33 cellular contexts compared by ENCODE assay signal in the genomic region with DNA sequence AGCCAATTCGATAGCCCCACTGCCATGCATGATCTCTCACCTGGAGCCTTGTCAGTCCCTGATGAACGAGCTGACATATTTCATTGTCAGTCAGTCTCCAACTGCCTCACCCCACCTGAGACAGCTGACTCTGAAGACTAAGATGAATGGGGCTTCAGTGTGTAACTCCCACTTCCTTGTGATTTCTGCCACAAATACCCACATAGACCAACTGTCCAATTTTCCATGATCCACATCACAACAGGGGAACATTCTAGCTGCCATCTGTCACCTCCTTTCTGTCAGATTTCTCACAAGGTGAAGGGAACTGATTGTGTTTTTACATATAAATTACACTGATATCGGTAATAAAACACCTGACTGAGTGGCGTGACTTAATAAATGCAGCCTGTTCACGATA.
"Had no signal": no experiment of that assay in that cellular context is flagged by ENCODE, and none has a peak within 500 bp of the region (broad histone marks: within the 10 kb centered on the region; RNA-seq: fewer than 3 reads in every experiment).

No MANE protein-coding gene starts in this region.

- H3K27ac Mint-ChIP-seq: activated B cell treated with CpG ODN at 0.5 μM for 24 hours; activated CD4-positive, alpha-beta memory T cell treated with anti-CD3 and anti-CD28 coated beads for 36 hours; activated CD4-positive, alpha-beta T cell treated with anti-CD3 and anti-CD28 coated beads for 36 hours; activated CD4-positive, alpha-beta T cell treated with anti-CD3 and anti-CD28 coated beads, Interleukin-2, amount 10 ng/mL, durations not matched to agents 24 days and 14 days; activated CD8-positive, alpha-beta memory T cell treated with anti-CD3 and anti-CD28 coated beads, Interleukin-2, amount 10 ng/mL, durations not matched to agents 7 days and 5 days; activated CD8-positive, alpha-beta T cell treated with anti-CD3 and anti-CD28 coated beads, Interleukin-2, amount 10 ng/mL, durations not matched to agents 7 days and 5 days; activated naive CD4-positive, alpha-beta T cell treated with anti-CD3 and anti-CD28 coated beads, Interleukin-2, amount 10 ng/mL, durations not matched to agents 7 days and 5 days; activated naive CD4-positive, alpha-beta T cell treated with anti-CD3 and anti-CD28 coated beads, Interleukin-2, amount 50 U/mL, for 72 hours; activated naive CD8-positive, alpha-beta T cell treated with anti-CD3 and anti-CD28 coated beads, Interleukin-2, amount 10 ng/mL, durations not matched to agents 7 days and 5 days; activated T-cell treated with anti-CD3 and anti-CD28 coated beads, Interleukin-2, amount 50 U/mL, for 72 hours; brain; T-helper 17 cell; T-helper 2 cell treated with Interferon-gamma antibody and Interleukin-4, amounts not matched to agents 5 μg/mL and 100 μg/mL, for 36 hours had no signal

- H3K9me3 ChIP-seq: ascending aorta, breast epithelium, colonic mucosa, esophagus squamous epithelium, gastroesophageal sphincter had no signal

- H3K4me3 Mint-ChIP-seq: activated B cell treated with CpG ODN at 0.5 μM for 24 hours; activated CD4-positive, alpha-beta memory T cell treated with anti-CD3 and anti-CD28 coated beads for 36 hours; activated CD4-positive, alpha-beta T cell treated with anti-CD3 and anti-CD28 coated beads for 36 hours; activated CD4-positive, alpha-beta T cell treated with anti-CD3 and anti-CD28 coated beads, Interleukin-2, amount 10 ng/mL, durations not matched to agents 24 days and 14 days; activated CD8-positive, alpha-beta memory T cell treated with anti-CD3 and anti-CD28 coated beads, Interleukin-2, amount 10 ng/mL, durations not matched to agents 7 days and 5 days; activated CD8-positive, alpha-beta T cell treated with anti-CD3 and anti-CD28 coated beads, Interleukin-2, amount 10 ng/mL, durations not matched to agents 7 days and 5 days; activated naive CD4-positive, alpha-beta T cell treated with anti-CD3 and anti-CD28 coated beads, Interleukin-2, amount 10 ng/mL, durations not matched to agents 7 days and 5 days; activated naive CD8-positive, alpha-beta T cell treated with anti-CD3 and anti-CD28 coated beads, Interleukin-2, amount 10 ng/mL, durations not matched to agents 7 days and 5 days; activated T-cell treated with anti-CD3 and anti-CD28 coated beads, Interleukin-2, amount 50 U/mL, for 72 hours; brain; central memory CD8-positive, alpha-beta T cell; T-helper 17 cell; T-helper 2 cell treated with Interferon-gamma antibody and Interleukin-4, amounts not matched to agents 5 μg/mL and 100 μg/mL, for 36 hours had no signal

- H3K36me3 ChIP-seq: ascending aorta, breast epithelium, colonic mucosa, esophagus squamous epithelium, gastroesophageal sphincter, WERI-Rb-1 had no signal

- DNase-seq: activated B cell treated with CpG ODN at 0.5 μM for 24 hours; activated CD4-positive, alpha-beta memory T cell treated with anti-CD3 and anti-CD28 coated beads for 36 hours; activated CD4-positive, alpha-beta T cell treated with anti-CD3 and anti-CD28 coated beads for 36 hours; activated CD4-positive, alpha-beta T cell treated with anti-CD3 and anti-CD28 coated beads, Interleukin-2, amount 10 ng/mL, durations not matched to agents 24 days and 14 days; activated CD4-positive, CD25-positive, alpha-beta regulatory T cell treated with anti-CD3 and anti-CD28 coated beads, Interleukin-2, amount 50 U/mL, for 72 hours; activated CD8-positive, alpha-beta memory T cell treated with anti-CD3 and anti-CD28 coated beads, Interleukin-2, amount 10 ng/mL, durations not matched to agents 7 days and 5 days; activated CD8-positive, alpha-beta memory T cell treated with anti-CD3 and anti-CD28 coated beads, Interleukin-2, amount 50 U/mL, for 4 hours; activated CD8-positive, alpha-beta T cell treated with anti-CD3 and anti-CD28 coated beads, Interleukin-2, amount 10 ng/mL, durations not matched to agents 7 days and 5 days; activated gamma-delta T cell; activated naive CD4-positive, alpha-beta T cell; activated naive CD4-positive, alpha-beta T cell treated with anti-CD3 and anti-CD28 coated beads, Interleukin-2, amount 10 ng/mL, durations not matched to agents 7 days and 5 days; activated naive CD8-positive, alpha-beta T cell treated with anti-CD3 and anti-CD28 coated beads, Interleukin-2, amount 10 ng/mL, durations not matched to agents 7 days and 5 days; activated T-cell treated with anti-CD3 and anti-CD28 coated beads, Interleukin-2, amount 50 U/mL, for 1 hour; activated T-cell treated with anti-CD3 and anti-CD28 coated beads, Interleukin-2, amount 50 U/mL, for 72 hours; colonic mucosa; effector CD8-positive, alpha-beta T cell; esophagus squamous epithelium; foreskin melanocyte; head of caudate nucleus; T-helper 1 cell; T-helper 17 cell; T1000; WERI-Rb-1 had no signal

- H3K4me1 Mint-ChIP-seq: activated B cell treated with CpG ODN at 0.5 μM for 24 hours; activated CD4-positive, alpha-beta T cell treated with anti-CD3 and anti-CD28 coated beads for 36 hours; activated CD4-positive, alpha-beta T cell treated with anti-CD3 and anti-CD28 coated beads, Interleukin-2, amount 10 ng/mL, durations not matched to agents 24 days and 14 days; activated CD8-positive, alpha-beta memory T cell treated with anti-CD3 and anti-CD28 coated beads, Interleukin-2, amount 10 ng/mL, durations not matched to agents 7 days and 5 days; activated naive CD4-positive, alpha-beta T cell treated with anti-CD3 and anti-CD28 coated beads, Interleukin-2, amount 10 ng/mL, durations not matched to agents 7 days and 5 days; activated naive CD8-positive, alpha-beta T cell treated with anti-CD3 and anti-CD28 coated beads, Interleukin-2, amount 10 ng/mL, durations not matched to agents 7 days and 5 days; central memory CD8-positive, alpha-beta T cell; T-helper 17 cell had no signal

- H3K9me3 Mint-ChIP-seq: activated B cell treated with CpG ODN at 0.5 μM for 24 hours; activated CD4-positive, alpha-beta memory T cell treated with anti-CD3 and anti-CD28 coated beads for 36 hours; activated CD4-positive, alpha-beta T cell treated with anti-CD3 and anti-CD28 coated beads, Interleukin-2, amount 10 ng/mL, durations not matched to agents 24 days and 14 days; activated naive CD4-positive, alpha-beta T cell treated with anti-CD3 and anti-CD28 coated beads, Interleukin-2, amount 10 ng/mL, durations not matched to agents 7 days and 5 days; activated naive CD4-positive, alpha-beta T cell treated with anti-CD3 and anti-CD28 coated beads, Interleukin-2, amount 50 U/mL, for 72 hours; central memory CD8-positive, alpha-beta T cell; T-helper 2 cell treated with Interferon-gamma antibody and Interleukin-4, amounts not matched to agents 5 μg/mL and 100 μg/mL, for 36 hours had no signal

- FAIRE-seq: endometrium, endothelial cell of umbilical vein had no signal

- H3K36me3 Mint-ChIP-seq: activated CD4-positive, alpha-beta memory T cell treated with anti-CD3 and anti-CD28 coated beads for 36 hours; activated CD8-positive, alpha-beta memory T cell treated with anti-CD3 and anti-CD28 coated beads, Interleukin-2, amount 10 ng/mL, durations not matched to agents 7 days and 5 days; activated naive CD4-positive, alpha-beta T cell treated with anti-CD3 and anti-CD28 coated beads, Interleukin-2, amount 10 ng/mL, durations not matched to agents 7 days and 5 days; activated naive CD4-positive, alpha-beta T cell treated with anti-CD3 and anti-CD28 coated beads, Interleukin-2, amount 50 U/mL, for 72 hours; activated naive CD8-positive, alpha-beta T cell treated with anti-CD3 and anti-CD28 coated beads, Interleukin-2, amount 10 ng/mL, durations not matched to agents 7 days and 5 days; brain had no signal

- H3K4me3 ChIP-seq: ascending aorta, breast epithelium, colonic mucosa, esophagus squamous epithelium, gastroesophageal sphincter had no signal

- H3K27ac ChIP-seq: ascending aorta, breast epithelium, colonic mucosa, epithelial cell of prostate, esophagus squamous epithelium, gastroesophageal sphincter, WERI-Rb-1 had no signal

- H3K27me3 ChIP-seq: ascending aorta, breast epithelium, colonic mucosa, esophagus squamous epithelium, gastroesophageal sphincter had no signal

- H3K27me3 Mint-ChIP-seq: activated CD4-positive, alpha-beta memory T cell treated with anti-CD3 and anti-CD28 coated beads for 36 hours; activated CD4-positive, alpha-beta T cell treated with anti-CD3 and anti-CD28 coated beads for 36 hours; activated CD4-positive, alpha-beta T cell treated with anti-CD3 and anti-CD28 coated beads, Interleukin-2, amount 10 ng/mL, durations not matched to agents 24 days and 14 days; activated CD8-positive, alpha-beta memory T cell treated with anti-CD3 and anti-CD28 coated beads, Interleukin-2, amount 10 ng/mL, durations not matched to agents 7 days and 5 days; activated naive CD4-positive, alpha-beta T cell treated with anti-CD3 and anti-CD28 coated beads, Interleukin-2, amount 10 ng/mL, durations not matched to agents 7 days and 5 days; activated naive CD8-positive, alpha-beta T cell treated with anti-CD3 and anti-CD28 coated beads, Interleukin-2, amount 10 ng/mL, durations not matched to agents 7 days and 5 days; central memory CD8-positive, alpha-beta T cell; T-helper 17 cell had no signal
